Comparison of ENCODE assay signal across 27 cellular contexts in genomic region chr3:63470745-63471144, GRCh38.
A peak's percentile ranks its signal among the peaks of the same experiment; 100 is the strongest.
DNase-seq lines count a peak whose midpoint lies in the region; ATAC-seq and TF ChIP-seq lines count a peak whose summit lies in the region.
"Had no signal": no experiment of that assay in that cellular context is flagged by ENCODE, and none has a peak within 500 bp of the region (broad histone marks: within the 10 kb centered on the region; RNA-seq: fewer than 3 reads in every experiment).

No MANE protein-coding gene starts in this region.

- no peak overlapping the region for H3K27ac ChIP-seq in suprapubic skin
- H3K27ac ChIP-seq: cardiac muscle cell, KMS-11, SJSA1 had no signal

- in situ Hi-C loops in GM13977 (cut with MboI; ENCODE audit: low pct_unique_long_range_greater_than_20kb, low sequenced_read_pairs, unreplicated experiment): no loop called here

- TF ChIP-seq EP300 in suprapubic skin (IDR thresholded peaks at IDR 0.05): no peak

- DNase-seq in GM13977 (ENCODE audit: low spot score) (peak; percentile 3), NCI-H446 treated with DMSO at 0.1 percent for 48 hours (lab: John Stamatoyannopoulos, UW) (no peak), suprapubic skin (ENCODE audit: low spot score in 2 of 2) (no peak), HT-29 (ENCODE audit: low spot score) (no peak)
- no peak for DNase-seq in central memory CD4-positive, alpha-beta T cell
- DNase-seq: activated CD4-positive, alpha-beta T cell treated with anti-CD3 and anti-CD28 coated beads, Interleukin-2, amount 50 U/mL, for 48 hours; activated CD4-positive, CD25-positive, alpha-beta regulatory T cell; activated CD8-positive, alpha-beta memory T cell treated with anti-CD3 and anti-CD28 coated beads, Interleukin-2, amount 50 U/mL, for 48 hours; anterior cingulate cortex; CD4-positive, alpha-beta memory T cell; DMS153; islet precursor cell; naive thymus-derived CD8-positive, alpha-beta T cell; NCI-H1436 treated with DMSO at 0.1 percent for 48 hours; NCI-H524 treated with DMSO at 0.1 percent for 48 hours; retina; small intestine; stimulated activated CD4-positive, alpha-beta T cell treated with anti-CD3 and anti-CD28 coated beads, Interleukin-2, amount 100 ng/mL, for 24 hours; substantia nigra; T-cell had no signal

- TF ChIP-seq CTCF in GM13977 (IDR thresholded peaks at IDR 0.05; ENCODE audit: extremely low read depth, insufficient read depth, missing control alignments) (no peak), suprapubic skin (IDR thresholded peaks at IDR 0.05) (no peak)

- ATAC-seq in GM19452 (IDR thresholded peaks at IDR 0.05; ENCODE audit: unreplicated experiment): peak; percentile 51
- peak; percentile 89 for ATAC-seq in HG02610 (IDR thresholded peaks at IDR 0.05; ENCODE audit: unreplicated experiment)
- peak; percentile 76 for ATAC-seq in HG03432 (IDR thresholded peaks at IDR 0.05; ENCODE audit: unreplicated experiment)
- ATAC-seq: activated naive CD4-positive, alpha-beta T cell treated with anti-CD3 and anti-CD28 coated beads, Interleukin-2, amount 50 U/mL, for 72 hours; naive thymus-derived CD8-positive, alpha-beta T cell; T-cell had no signal

- H3K4me1 ChIP-seq in suprapubic skin: no peaks in the 10 kb centered on the region
- H3K4me1 ChIP-seq: SJSA1 had no signal

- H3K36me3 ChIP-seq in suprapubic skin: no peaks in the 10 kb centered on the region
- H3K36me3 ChIP-seq: cardiac muscle cell, SJSA1 had no signal

- no peaks in the 10 kb centered on the region for H3K9me3 ChIP-seq in suprapubic skin
- H3K9me3 ChIP-seq: SJSA1 had no signal

- WGBS in suprapubic skin: 81% methylated on average over 1 of the region's 1 CpG

- no peak for TF ChIP-seq POLR2A in suprapubic skin (IDR thresholded peaks at IDR 0.05)

- no peak overlapping the region for H3K4me3 ChIP-seq in suprapubic skin
- H3K4me3 ChIP-seq: cardiac muscle cell, SJSA1 had no signal

- no peaks in the 10 kb centered on the region for H3K27me3 ChIP-seq in suprapubic skin
- H3K27me3 ChIP-seq: SJSA1 had no signal
